9 cellular contexts compared by ENCODE assay signal in the genomic region with DNA sequence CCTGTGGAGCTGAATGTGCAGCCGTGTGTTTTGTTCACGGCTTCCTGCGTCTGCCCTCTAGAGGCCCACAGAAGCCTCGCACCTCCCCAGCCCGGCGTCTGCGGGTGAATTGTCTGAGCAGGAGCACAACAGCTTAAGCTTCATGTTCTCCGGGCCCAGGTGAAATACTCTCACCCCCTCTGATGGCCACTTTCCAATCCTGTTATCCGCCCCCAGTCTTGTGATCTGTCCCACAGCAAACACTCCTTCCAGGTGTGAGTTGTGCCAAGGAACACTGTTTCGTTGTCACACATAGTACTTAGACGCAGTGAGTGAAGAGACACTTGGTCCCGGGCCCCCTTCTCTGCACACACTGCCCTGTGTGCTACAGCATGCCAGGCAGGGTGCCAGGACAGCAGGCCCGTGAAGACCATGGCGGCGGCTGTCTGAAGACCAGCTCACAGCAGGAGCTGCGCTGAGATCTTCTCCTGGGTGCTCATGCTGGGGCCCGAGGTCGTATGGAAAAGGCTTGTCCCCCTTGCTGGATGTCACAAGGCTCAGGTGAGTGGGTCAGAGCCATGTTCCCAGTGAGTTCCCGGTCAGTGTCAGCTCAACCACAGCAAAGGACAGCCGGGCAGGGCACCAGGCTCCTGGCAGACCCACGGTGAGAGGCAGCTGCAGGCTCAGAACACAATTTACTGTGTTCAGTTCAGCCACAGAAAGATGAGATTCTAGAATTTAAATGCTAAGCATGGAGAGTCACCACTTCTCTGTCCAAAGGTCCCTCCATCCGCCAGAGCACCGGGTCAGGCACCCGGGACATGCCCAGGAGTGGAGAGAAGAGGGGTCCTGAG. TPM values are rescaled to one million over a fixed set of nuclear protein-coding genes. Genes with fewer than 3 reads are reported as not detected.
A peak's percentile ranks its signal among the peaks of the same experiment; 100 is the strongest.
DNase-seq lines count a peak whose midpoint lies in the region; ATAC-seq and TF ChIP-seq lines count a peak whose summit lies in the region.
"Had no signal": no experiment of that assay in that cellular context is flagged by ENCODE, and none has a peak within 500 bp of the region (broad histone marks: within the 10 kb centered on the region; RNA-seq: fewer than 3 reads in every experiment).

No MANE protein-coding gene starts in this region.

- H3K27ac Mint-ChIP-seq in activated naive CD8-positive, alpha-beta T cell treated with anti-CD3 and anti-CD28 coated beads for 36 hours, result no peak overlapping the region
- H3K27ac Mint-ChIP-seq in stimulated activated memory B cell treated with anti-CD40 and anti-IgM and Interleukin-4, amounts not matched to agents 10 μg/mL and 1 μg/mL and 100 μg/mL, for 72 hours, result no peak overlapping the region
- H3K27ac Mint-ChIP-seq: activated naive CD8-positive, alpha-beta T cell had no signal

- intact Hi-C loops in Panc1 (cut with micrococcal nuclease; ENCODE audit: unreplicated experiment) (loop anchor here (5.0 kb wide), 1 partner anchor 199 kb away; no protein-coding TSS in a partner anchor), left cardiac atrium (cut with DNase I) (no loop called here)

- H3K4me1 Mint-ChIP-seq in activated naive CD8-positive, alpha-beta T cell treated with anti-CD3 and anti-CD28 coated beads for 36 hours, result peaks cover 6% of the 10 kb centered on the region
- no peaks in the 10 kb centered on the region for H3K4me1 Mint-ChIP-seq in stimulated activated memory B cell treated with anti-CD40 and anti-IgM and Interleukin-4, amounts not matched to agents 10 μg/mL and 1 μg/mL and 100 μg/mL, for 72 hours

- no TSS peak for BruUV-seq in Panc1 (replicated peaks; lab: Mats Ljungman, UMichigan)

- CTCF ChIA-PET in Panc1 (lab: Charles Lee), result interaction anchor here (0.6 to 1.2 kb wide), 10 partner anchors 9 to 199 kb away, joined by 3 to 6 read pairs (median 4); no protein-coding TSS in a partner anchor

- H3K36me3 Mint-ChIP-seq in activated naive CD8-positive, alpha-beta T cell treated with anti-CD3 and anti-CD28 coated beads for 36 hours, result peaks cover 5% of the 10 kb centered on the region
- H3K36me3 Mint-ChIP-seq in stimulated activated memory B cell treated with anti-CD40 and anti-IgM and Interleukin-4, amounts not matched to agents 10 μg/mL and 1 μg/mL and 100 μg/mL, for 72 hours, result no peaks in the 10 kb centered on the region
- H3K36me3 Mint-ChIP-seq: activated naive CD8-positive, alpha-beta T cell had no signal

- peak; percentile 37 for DNase-seq in DMS53 (lab: John Stamatoyannopoulos, UW)
- no peak for DNase-seq in DMS53 treated with DMSO at 0.1 percent for 48 hours (lab: John Stamatoyannopoulos, UW; ENCODE audit: unreplicated experiment)
- no peak for DNase-seq in Panc1 (ENCODE audit: low read depth, low spot score)
- DNase-seq in activated naive CD8-positive, alpha-beta T cell treated with anti-CD3 and anti-CD28 coated beads for 36 hours, result peak; percentile 36
- DNase-seq in left cardiac atrium, result peak; percentile 81
- no peak for DNase-seq in retinal pigment epithelial cell (ENCODE audit: low read depth)

- peaks cover 16% of the 10 kb centered on the region for H3K4me1 ChIP-seq in Panc1 (ENCODE audit: control insufficient read depth, insufficient read depth, low read length)

- in situ Hi-C loops in Panc1 (cut with HindIII; ENCODE audit: low pct_unique_long_range_greater_than_20kb, low sequenced_read_pairs), result no loop called here

- H3K27me3 ChIP-seq in Panc1 (ENCODE audit: control insufficient read depth, insufficient read depth, low read length), result no peaks in the 10 kb centered on the region

- H3K4me3 ChIP-seq in Panc1 (ENCODE audit: low read depth in 2 of 2, low read length in 2 of 2), result no peak overlapping the region
- H3K4me3 ChIP-seq in retinal pigment epithelial cell (ENCODE audit: low read length), result no peak overlapping the region

- no peak overlapping the region for H3K4me3 Mint-ChIP-seq in activated naive CD8-positive, alpha-beta T cell treated with anti-CD3 and anti-CD28 coated beads for 36 hours
- H3K4me3 Mint-ChIP-seq in stimulated activated memory B cell treated with anti-CD40 and anti-IgM and Interleukin-4, amounts not matched to agents 10 μg/mL and 1 μg/mL and 100 μg/mL, for 72 hours, result no peak overlapping the region
- H3K4me3 Mint-ChIP-seq: activated naive CD8-positive, alpha-beta T cell had no signal

- TF ChIP-seq CTCF in Panc1 (IDR thresholded peaks at IDR 0.05), result peak; percentile 91
- peak; percentile 93 for TF ChIP-seq CTCF in retinal pigment epithelial cell (conservative IDR thresholded peaks at IDR 0.05; ENCODE audit: low read depth, low read length)

- POLR2A ChIA-PET in Panc1 (lab: Charles Lee), result no interaction called here

- H3K36me3 ChIP-seq in Panc1 (ENCODE audit: control insufficient read depth, insufficient read depth, low read length), result no peaks in the 10 kb centered on the region

- ATAC-seq in Panc1 (peak; percentile 90), left cardiac atrium (peak; percentile 75 to 81)
- ATAC-seq in stimulated activated memory B cell treated with anti-CD40 and anti-IgM and Interleukin-4, amounts not matched to agents 10 μg/mL and 1 μg/mL and 100 μg/mL, for 72 hours, result no peak

- TF ChIP-seq EP300 in Ishikawa (IDR thresholded peaks at IDR 0.05; ENCODE audit: borderline replicate concordance), result no peak

- peaks cover 9% of the 10 kb centered on the region for H3K9me3 Mint-ChIP-seq in activated naive CD8-positive, alpha-beta T cell treated with anti-CD3 and anti-CD28 coated beads for 36 hours
- H3K9me3 Mint-ChIP-seq in stimulated activated memory B cell treated with anti-CD40 and anti-IgM and Interleukin-4, amounts not matched to agents 10 μg/mL and 1 μg/mL and 100 μg/mL, for 72 hours, result peaks cover 17% of the 10 kb centered on the region

- peak overlapping the region; percentile 90 for H3K27ac ChIP-seq in Panc1 (ENCODE audit: low read length)

- H3K27me3 Mint-ChIP-seq in activated naive CD8-positive, alpha-beta T cell treated with anti-CD3 and anti-CD28 coated beads for 36 hours, result peaks cover 35% of the 10 kb centered on the region
- H3K27me3 Mint-ChIP-seq in stimulated activated memory B cell treated with anti-CD40 and anti-IgM and Interleukin-4, amounts not matched to agents 10 μg/mL and 1 μg/mL and 100 μg/mL, for 72 hours, result peaks cover 43% of the 10 kb centered on the region

- TF ChIP-seq RAD21 in Ishikawa (IDR thresholded peaks at IDR 0.05; ENCODE audit: low read depth), result peak; percentile 91

- no peaks in the 10 kb centered on the region for H3K9me3 ChIP-seq in Panc1 (ENCODE audit: control insufficient read depth, insufficient read depth, low read depth, low read length)

TF ChIP-seq in Ishikawa, 13 proteins besides CTCF, POLR2A, EP300 and RAD21:
- no peak for TF ChIP-seq TAF1 (IDR thresholded peaks at IDR 0.05; ENCODE audit: low read depth)
- 0 out of 2 replicates have a peak, but pooled peaks have one; percentile 21 for TF ChIP-seq TCF12 (IDR thresholded peaks at IDR 0.05; ENCODE audit: low read depth)

RNA-seq across cellular contexts. Expression of gene PXDN, which starts 6.8 kb away (rescaled TPM):
- total RNA-seq in Panc1 (2021; ENCODE audit: unreplicated experiment), result 2.5 TPM
- polyA plus RNA-seq in Panc1 (2012; ENCODE audit: insufficient read length), result 4.5 TPM
- 1 to 10 TPM; 1.8 to 2.1 TPM for total RNA-seq in activated naive CD8-positive, alpha-beta T cell treated with anti-CD3 and anti-CD28 coated beads for 36 hours
- total RNA-seq in left cardiac atrium, result 10 to 100 TPM; 34.8 to 46.0 TPM

Comparison
In these comparisons a context has a peak if more than half of its experiments do, and no peak if none do; other contexts are left out.
1. DNase-seq: peak in DMS53 (single experiment), activated naive CD8-positive, alpha-beta T cell treated with anti-CD3 and anti-CD28 coated beads for 36 hours (single experiment) and left cardiac atrium (single experiment); none in DMS53 treated with DMSO at 0.1 percent for 48 hours (single experiment), Panc1 (single experiment) and retinal pigment epithelial cell (single experiment).
2. RNA of gene PXDN, which starts 6.8 kb away (total RNA-seq): 34.8 to 46.0 TPM in left cardiac atrium; 2.5 TPM in Panc1 (single experiment) and 1.8 to 2.1 TPM in activated naive CD8-positive, alpha-beta T cell treated with anti-CD3 and anti-CD28 coated beads for 36 hours; every median in the first group is over 10 times any median in the second.